Comparison of ENCODE assay signal across 28 cellular contexts in genomic region chr15:25668901-25669300, GRCh38.
"Had no signal": no experiment of that assay in that cellular context is flagged by ENCODE, and none has a peak within 500 bp of the region (broad histone marks: within the 10 kb centered on the region; RNA-seq: fewer than 3 reads in every experiment).

No MANE protein-coding gene starts in this region.

- H3K4me3 ChIP-seq: body of pancreas, esophagus squamous epithelium, psoas muscle, testis, upper lobe of right lung had no signal

- H3K36me3 ChIP-seq: esophagus squamous epithelium, upper lobe of right lung had no signal

- H3K9ac ChIP-seq: parathyroid adenoma had no signal

- H2AFZ ChIP-seq: parathyroid adenoma had no signal

- H3K4me1 ChIP-seq: body of pancreas had no signal

- H3K4me1 Mint-ChIP-seq: activated B cell treated with CpG ODN at 0.5 μM for 24 hours; activated T-helper 17 cell treated with anti-CD3 and anti-CD28 coated beads, Interleukin-2, amount 50 U/mL, for 72 hours had no signal

- DNase-seq: activated B cell treated with CpG ODN at 0.5 μM for 24 hours; activated CD4-positive, alpha-beta T cell treated with anti-CD3 and anti-CD28 coated beads, Interleukin-2, amount 50 U/mL, for 1 hour; activated CD8-positive, alpha-beta T cell treated with anti-CD3 and anti-CD28 coated beads for 36 hours; activated naive CD8-positive, alpha-beta T cell treated with anti-CD3 and anti-CD28 coated beads, Interleukin-2, amount 50 U/mL, for 24 hours; activated T-cell treated with anti-CD3 and anti-CD28 coated beads, Interleukin-2, amount 50 U/mL, for 4 hours; amygdala; body of pancreas; caudate nucleus; dermis blood vessel endothelial cell; effector CD4-positive, alpha-beta T cell; esophagus squamous epithelium; glutamatergic neuron; left cardiac atrium; left ventricle myocardium superior; naive B cell; nephron progenitor cell; occipital lobe; psoas muscle; stimulated activated CD4-positive, alpha-beta T cell treated with anti-CD3 and anti-CD28 coated beads, Interleukin-15, amount 100 ng/mL, for 24 hours; stimulated activated CD4-positive, alpha-beta T cell treated with anti-CD3 and anti-CD28 coated beads, Interleukin-2, amount 100 ng/mL, for 24 hours; stimulated activated naive B cell treated with anti-CD40 and anti-IgM and Interleukin-4, amounts not matched to agents 10 μg/mL and 1 μg/mL and 100 μg/mL, for 72 hours; T-helper 2 cell; testis; upper lobe of right lung had no signal

- H3K79me2 ChIP-seq: parathyroid adenoma had no signal

- H3K9me3 Mint-ChIP-seq: activated B cell treated with CpG ODN at 0.5 μM for 24 hours; activated naive CD4-positive, alpha-beta T cell treated with anti-CD3 and anti-CD28 coated beads, Interleukin-2, amount 50 U/mL, for 24 hours; activated naive CD8-positive, alpha-beta T cell treated with anti-CD3 and anti-CD28 coated beads, Interleukin-2, amount 50 U/mL, for 24 hours; activated T-cell treated with anti-CD3 and anti-CD28 coated beads, Interleukin-2, amount 50 U/mL, for 4 hours; mesothelial cell of epicardium; nephron progenitor cell; stimulated activated naive B cell treated with anti-CD40 and anti-IgM and Interleukin-4, amounts not matched to agents 10 μg/mL and 1 μg/mL and 100 μg/mL, for 72 hours had no signal

- H3K4me3 Mint-ChIP-seq: activated B cell treated with CpG ODN at 0.5 μM for 24 hours; activated CD8-positive, alpha-beta T cell treated with anti-CD3 and anti-CD28 coated beads for 36 hours; activated naive CD4-positive, alpha-beta T cell treated with anti-CD3 and anti-CD28 coated beads, Interleukin-2, amount 50 U/mL, for 24 hours; activated naive CD8-positive, alpha-beta T cell treated with anti-CD3 and anti-CD28 coated beads, Interleukin-2, amount 50 U/mL, for 24 hours; activated T-cell treated with anti-CD3 and anti-CD28 coated beads, Interleukin-2, amount 50 U/mL, for 4 hours; activated T-helper 17 cell treated with anti-CD3 and anti-CD28 coated beads, Interleukin-2, amount 50 U/mL, for 72 hours; nephron progenitor cell; stimulated activated naive B cell treated with anti-CD40 and anti-IgM and Interleukin-4, amounts not matched to agents 10 μg/mL and 1 μg/mL and 100 μg/mL, for 72 hours had no signal

- H3K27me3 ChIP-seq: body of pancreas, testis had no signal

- H3K9me3 ChIP-seq: body of pancreas, esophagus squamous epithelium, psoas muscle, testis, upper lobe of right lung had no signal

- H3K27ac ChIP-seq: body of pancreas, parathyroid adenoma, testis, upper lobe of right lung had no signal

- H3K36me3 Mint-ChIP-seq: mesothelial cell of epicardium; naive B cell; stimulated activated naive B cell treated with anti-CD40 and anti-IgM and Interleukin-4, amounts not matched to agents 10 μg/mL and 1 μg/mL and 100 μg/mL, for 72 hours had no signal

- H3K27ac Mint-ChIP-seq: activated B cell treated with CpG ODN at 0.5 μM for 24 hours; activated CD8-positive, alpha-beta T cell treated with anti-CD3 and anti-CD28 coated beads for 36 hours; activated naive CD4-positive, alpha-beta T cell treated with anti-CD3 and anti-CD28 coated beads, Interleukin-2, amount 50 U/mL, for 24 hours; activated naive CD8-positive, alpha-beta T cell treated with anti-CD3 and anti-CD28 coated beads, Interleukin-2, amount 50 U/mL, for 24 hours; activated T-helper 17 cell treated with anti-CD3 and anti-CD28 coated beads, Interleukin-2, amount 50 U/mL, for 72 hours; mesothelial cell of epicardium; nephron progenitor cell; stimulated activated naive B cell treated with anti-CD40 and anti-IgM and Interleukin-4, amounts not matched to agents 10 μg/mL and 1 μg/mL and 100 μg/mL, for 72 hours had no signal

- ATAC-seq: activated CD8-positive, alpha-beta T cell treated with anti-CD3 and anti-CD28 coated beads for 36 hours; activated naive CD8-positive, alpha-beta T cell treated with anti-CD3 and anti-CD28 coated beads, Interleukin-2, amount 50 U/mL, for 24 hours; activated T-cell treated with anti-CD3 and anti-CD28 coated beads, Interleukin-2, amount 50 U/mL, for 4 hours; activated T-helper 17 cell treated with anti-CD3 and anti-CD28 coated beads, Interleukin-2, amount 50 U/mL, for 72 hours; body of pancreas; psoas muscle; stimulated activated naive B cell treated with anti-CD40 and anti-IgM and Interleukin-4, amounts not matched to agents 10 μg/mL and 1 μg/mL and 100 μg/mL, for 72 hours had no signal
